In genomic region chr4:71584654-71585053, GRCh38 we compare ENCODE assay signal across 22 cellular contexts.
A peak's percentile ranks its signal among the peaks of the same experiment; 100 is the strongest.
DNase-seq lines count a peak whose midpoint lies in the region; ATAC-seq, FAIRE-seq and TF ChIP-seq lines count a peak whose summit lies in the region.
"Had no signal": no experiment of that assay in that cellular context is flagged by ENCODE, and none has a peak within 500 bp of the region (broad histone marks: within the 10 kb centered on the region; RNA-seq: fewer than 3 reads in every experiment).

No MANE protein-coding gene starts in this region.

- no peaks in the 10 kb centered on the region for H3K79me2 ChIP-seq in HepG2 (ENCODE audit: insufficient read depth, low read length)

- TF ChIP-seq RAD21 in HepG2 (CRISPR knock-in tag; IDR thresholded peaks at IDR 0.05) = no peak

- no peak for TF ChIP-seq EP300 in HepG2 (IDR thresholded peaks at IDR 0.05; ENCODE audit: low read depth in 2 of 2, low read length in 2 of 2)
- no peak for TF ChIP-seq EP300 in HepG2 (CRISPR knock-in tag; IDR thresholded peaks at IDR 0.05; ENCODE audit: borderline replicate concordance)

- H3K9me3 ChIP-seq in right lobe of liver (no peaks in the 10 kb centered on the region), HepG2 (ENCODE audit: low read length) (no peaks in the 10 kb centered on the region; the same call in 1 of the 2 replicates)

- peaks cover 23% of the 10 kb centered on the region for H3K36me3 Mint-ChIP-seq in progenitor cell of endocrine pancreas (ENCODE audit: insufficient read depth)
- H3K36me3 Mint-ChIP-seq: CD8-positive, alpha-beta T cell had no signal

- peak overlapping the region; percentile 79 for H3K27ac Mint-ChIP-seq in progenitor cell of endocrine pancreas
- H3K27ac Mint-ChIP-seq: B cell; CD8-positive, alpha-beta T cell; HFFc6; IgD-negative memory B cell had no signal

- POLR2A ChIA-PET in HepG2 (lab: Yijun Ruan, JAX) = no interaction called here

- intact Hi-C loops in right lobe of liver (cut with DNase I) = no loop called here
- intact Hi-C loops in HepG2 (cut with micrococcal nuclease; ENCODE audit: unreplicated experiment) = no loop called here

- no peaks in the 10 kb centered on the region for H3K27me3 ChIP-seq in right lobe of liver
- H3K27me3 ChIP-seq in HepG2 (ENCODE audit: control insufficient read depth in 1 of 2, insufficient read depth in 2 of 2, low read length in 2 of 2) = no peaks in the 10 kb centered on the region
- H3K27me3 ChIP-seq: BLaER1 treated with 17β-estradiol and CSF1 and Interleukin-3, amounts not matched to agents 10 nM and 100 nM had no signal

- no peak overlapping the region for H3K4me3 ChIP-seq in right lobe of liver
- no peak overlapping the region for H3K4me3 ChIP-seq in HepG2 (replicated peaks in 1 of 3; ENCODE audit: insufficient read depth in 1 of 3, low read depth in 2 of 3, low read length in 3 of 3)
- H3K4me3 ChIP-seq: BLaER1 treated with 17β-estradiol and CSF1 and Interleukin-3, amounts not matched to agents 10 nM and 100 nM; GM12878 had no signal

- WGBS in right lobe of liver (ENCODE audit: insufficient coverage, low coverage, low lambda C conversion rate, missing lambda C conversion rate) = 8% methylated on average over 1 of the region's 1 CpG
- 7% methylated on average over 1 of the region's 1 CpG for WGBS in HepG2 (ENCODE audit: low lambda C conversion rate)

- peak; percentile 18 to 62 (median 48) for ATAC-seq in right lobe of liver
- ATAC-seq in HepG2 = no peak
- no peak for ATAC-seq in GM21447 (IDR thresholded peaks at IDR 0.05; ENCODE audit: unreplicated experiment)
- ATAC-seq: CD8-positive, alpha-beta T cell; GM12878; HCT116 had no signal

- TF ChIP-seq POLR2A in right lobe of liver (IDR thresholded peaks at IDR 0.05) (no peak), HepG2 (IDR thresholded peaks at IDR 0.05; ENCODE audit: insufficient read depth in 1 of 2, low read depth in 2 of 2, low read length in 2 of 2) (no peak)

- H4K20me1 ChIP-seq in HepG2 (ENCODE audit: insufficient read depth, low read length) = no peaks in the 10 kb centered on the region
- H4K20me1 ChIP-seq: BLaER1 treated with 17β-estradiol and CSF1 and Interleukin-3, amounts not matched to agents 10 nM and 100 nM had no signal

- H3K9me3 Mint-ChIP-seq in progenitor cell of endocrine pancreas (ENCODE audit: low read depth) = peaks cover 36% of the 10 kb centered on the region

- H2AFZ ChIP-seq in HepG2 (ENCODE audit: low read length) = no peak overlapping the region

- in situ Hi-C loops in HepG2 (cut with HindIII; ENCODE audit: extremely low pct_ligation_motif_present, low pct_unique_long_range_greater_than_20kb) = no loop called here

- FAIRE-seq in HepG2 (lab: Jason Lieb, UNC) = no peak
- FAIRE-seq: GM12878, GM19239, HTR-8/SVneo had no signal

- no peak overlapping the region for H3K27ac ChIP-seq in right lobe of liver
- no peak overlapping the region for H3K27ac ChIP-seq in HepG2 (ENCODE audit: extremely low read length, insufficient read depth, low read length)
- H3K27ac ChIP-seq: BLaER1 treated with 17β-estradiol and CSF1 and Interleukin-3, amounts not matched to agents 10 nM and 100 nM had no signal

- CTCF ChIA-PET in HepG2 (lab: Yijun Ruan, JAX; ENCODE audit: low intra/inter-chr PET ratio, low total read pairs) = no interaction called here

- DNase-seq in right lobe of liver (no peak), HepG2 (ENCODE audit: low spot score) (no peak), M059J (ENCODE audit: low read depth) (peak; percentile 15), progenitor cell of endocrine pancreas (ENCODE audit: low spot score, unreplicated experiment) (no peak), DMS153 treated with DMSO at 0.1 percent for 48 hours (lab: John Stamatoyannopoulos, UW; ENCODE audit: unreplicated experiment) (no peak)
- DNase-seq in effector CD4-positive, alpha-beta T cell = no peak
- DNase-seq: 8988T; Calu3; CD8-positive, alpha-beta T cell; DMS53; GOT3; H7; HFFc6; KBM-7 had no signal

- BruUV-seq in HepG2 (replicated peaks; lab: Mats Ljungman, UMichigan) = no TSS peak

- H3K27me3 Mint-ChIP-seq in progenitor cell of endocrine pancreas = no peaks in the 10 kb centered on the region
- H3K27me3 Mint-ChIP-seq: B cell, IgD-negative memory B cell had no signal

- no peak overlapping the region for H3K4me3 Mint-ChIP-seq in progenitor cell of endocrine pancreas (ENCODE audit: low read depth)
- H3K4me3 Mint-ChIP-seq: B cell; CD8-positive, alpha-beta T cell; HFFc6; IgD-negative memory B cell had no signal

- no peak overlapping the region for H3K9ac ChIP-seq in HepG2 (ENCODE audit: insufficient read depth, low read depth, low read length)
- H3K9ac ChIP-seq: BLaER1 treated with 17β-estradiol and CSF1 and Interleukin-3, amounts not matched to agents 10 nM and 100 nM had no signal

- TF ChIP-seq CTCF in right lobe of liver (IDR thresholded peaks at IDR 0.05) = no peak
- TF ChIP-seq CTCF in HepG2 (CRISPR knock-in tag; IDR thresholded peaks at IDR 0.05) = no peak
- TF ChIP-seq CTCF in progenitor cell of endocrine pancreas (IDR thresholded peaks at IDR 0.05; ENCODE audit: unreplicated experiment) = no peak

- H3K36me3 ChIP-seq in right lobe of liver (no peaks in the 10 kb centered on the region), HepG2 (replicated peaks in 1 of 2; ENCODE audit: control insufficient read depth in 1 of 2, insufficient read depth in 2 of 2, low read length in 2 of 2) (no peaks in the 10 kb centered on the region)
- H3K36me3 ChIP-seq: BLaER1 treated with 17β-estradiol and CSF1 and Interleukin-3, amounts not matched to agents 10 nM and 100 nM had no signal

- no peak overlapping the region for H3K4me2 ChIP-seq in HepG2 (ENCODE audit: low read depth, low read length)
- H3K4me2 ChIP-seq: BLaER1 treated with 17β-estradiol and CSF1 and Interleukin-3, amounts not matched to agents 10 nM and 100 nM had no signal

- H3K4me1 ChIP-seq in right lobe of liver (peaks cover 0 to 8% (median 0%) of the 10 kb centered on the region in 4 donors), HepG2 (ENCODE audit: insufficient read depth, low read length) (no peaks in the 10 kb centered on the region)
- H3K4me1 ChIP-seq: BLaER1 treated with 17β-estradiol and CSF1 and Interleukin-3, amounts not matched to agents 10 nM and 100 nM had no signal

- H3K4me1 Mint-ChIP-seq in progenitor cell of endocrine pancreas (ENCODE audit: low read depth) = peaks cover 16% of the 10 kb centered on the region
- H3K4me1 Mint-ChIP-seq: B cell, IgD-negative memory B cell had no signal

TF ChIP-seq in HepG2, 621 proteins besides CTCF, POLR2A, EP300 and RAD21:
- TF ChIP-seq ZFP37 (CRISPR knock-in tag; IDR thresholded peaks at IDR 0.05; ENCODE audit: borderline replicate concordance) (no peak), FOXJ3 (CRISPR knock-in tag; IDR thresholded peaks at IDR 0.05; ENCODE audit: borderline replicate concordance) (no peak), ZNF768 (CRISPR knock-in tag; IDR thresholded peaks at IDR 0.05) (no peak), SKIL (CRISPR knock-in tag; IDR thresholded peaks at IDR 0.05; ENCODE audit: borderline replicate concordance) (no peak)
TF ChIP-seq in HepG2: peak in this region for 0.

Comparison
In these comparisons a context has a peak if more than half of its experiments do, and no peak if none do; other contexts are left out.
1. ATAC-seq: peak in right lobe of liver (4 of 4); none in HepG2 (single experiment) and GM21447 (single experiment).